In genomic region chr22:42939451-42939881, GRCh38 we compare ENCODE assay signal across 2 cellular contexts.
TF ChIP-seq lines count a peak whose summit lies in the region.

No MANE protein-coding gene starts in this region.

TF ChIP-seq in HCT116, 20 proteins besides CTCF, POLR2A, EP300 and RAD21 (continued from another document):
- TF ChIP-seq REST (IDR thresholded peaks at IDR 0.05; ENCODE audit: low read depth): no peak
- TF ChIP-seq ZNF274 (IDR thresholded peaks at IDR 0.05; ENCODE audit: low read depth, low read length): no peak
- TF ChIP-seq CEBPB (IDR thresholded peaks at IDR 0.05; ENCODE audit: low read depth): no peak
- no peak for TF ChIP-seq FOSL1 (IDR thresholded peaks at IDR 0.05; ENCODE audit: low read depth)
- no peak for TF ChIP-seq MAX (IDR thresholded peaks at IDR 0.05)
- TF ChIP-seq SP1 (IDR thresholded peaks at IDR 0.05; ENCODE audit: low read depth): no peak
- no peak for TF ChIP-seq ATF3 (IDR thresholded peaks at IDR 0.05)

TF ChIP-seq in liver, 16 proteins besides CTCF, POLR2A, EP300 and RAD21 (continued from another document):
- TF ChIP-seq MAX (IDR thresholded peaks at IDR 0.05) (no peak), HNF4A (conservative IDR thresholded peaks at IDR 0.05) (no peak), YY1 (IDR thresholded peaks at IDR 0.05) (no peak), SP1 (IDR thresholded peaks at IDR 0.05) (no peak), HNF4G (IDR thresholded peaks at IDR 0.05) (no peak)
TF ChIP-seq in liver: peak in this region for 0.
